ENCODE assay signal across 21 cellular contexts in the genomic region with DNA sequence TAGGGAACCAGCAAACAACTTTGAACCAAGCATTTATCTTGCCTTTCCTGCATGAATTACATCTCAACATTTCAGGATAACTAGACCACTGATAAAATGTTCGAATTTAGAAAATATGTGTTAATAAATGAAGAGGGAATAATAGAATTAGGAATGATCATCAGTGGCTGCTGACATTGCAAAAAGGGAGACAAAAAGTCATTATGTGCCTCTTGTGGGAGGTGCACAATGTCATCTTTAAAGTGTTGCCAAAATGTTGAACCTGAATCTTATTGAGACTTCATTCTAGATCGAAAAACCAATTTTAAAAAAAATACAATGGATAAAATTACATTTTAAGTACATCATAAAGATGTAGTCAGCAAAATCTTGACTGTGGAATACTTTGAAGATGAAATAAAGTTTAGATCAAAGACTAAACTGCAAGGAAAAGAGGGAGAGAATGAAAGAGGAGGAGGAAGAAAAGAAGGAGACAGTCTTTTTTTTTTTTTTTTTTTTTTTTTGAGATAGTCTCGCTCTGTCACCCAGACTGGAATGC.
DNase-seq lines count a peak whose midpoint lies in the region; ATAC-seq, FAIRE-seq and TF ChIP-seq lines count a peak whose summit lies in the region.
"Had no signal": no experiment of that assay in that cellular context is flagged by ENCODE, and none has a peak within 500 bp of the region (broad histone marks: within the 10 kb centered on the region; RNA-seq: fewer than 3 reads in every experiment).

No MANE protein-coding gene starts in this region.

- H4K8ac ChIP-seq in IMR-90 (ENCODE audit: low read depth in 2 of 2, low read length in 2 of 2) = no peak overlapping the region

- TF ChIP-seq RAD21 in A549 (conservative IDR thresholded peaks at IDR 0.05 in 1 of 2, IDR thresholded peaks at IDR 0.05 in 1 of 2) (no peak), IMR-90 (IDR thresholded peaks at IDR 0.05; ENCODE audit: low read length) (no peak), GM12878 (IDR thresholded peaks at IDR 0.05; ENCODE audit: insufficient read depth, low read depth, low read length) (no peak)

- no peak overlapping the region for H3K18ac ChIP-seq in IMR-90 (ENCODE audit: low read depth, low read length)

- no peak overlapping the region for H2BK20ac ChIP-seq in IMR-90 (ENCODE audit: low read depth, low read length)

- no peak overlapping the region for H4K5ac ChIP-seq in IMR-90 (ENCODE audit: low read depth, low read length)

- TF ChIP-seq CTCF in A549 (IDR thresholded peaks at IDR 0.05) = no peak
- TF ChIP-seq CTCF in IMR-90 (conservative IDR thresholded peaks at IDR 0.05; ENCODE audit: low read depth, low read length) = no peak
- no peak for TF ChIP-seq CTCF in GM12878 (IDR thresholded peaks at IDR 0.05 in 2 of 3, conservative IDR thresholded peaks at IDR 0.05 in 1 of 3; ENCODE audit: control insufficient read depth in 2 of 3, extremely low read depth in 1 of 3, insufficient read depth in 1 of 3, low read depth in 3 of 3, low read length in 3 of 3)
- TF ChIP-seq CTCF in right atrium auricular region (IDR thresholded peaks at IDR 0.05) = no peak

- TF ChIP-seq EP300 in A549 (IDR thresholded peaks at IDR 0.05) (no peak), GM12878 (IDR thresholded peaks at IDR 0.05; ENCODE audit: borderline replicate concordance in 1 of 2, control insufficient read depth in 1 of 2, low read depth in 2 of 2, low read length in 2 of 2) (no peak)

- DNase-seq in A549 (ENCODE audit: low read depth in 1 of 2, low spot score in 1 of 2) (no peak), IMR-90 (no peak), GM12878 (ENCODE audit: low read depth, low spot score) (no peak), right atrium auricular region (ENCODE audit: low spot score) (no peak)
- DNase-seq: 8988T; AML-193; Caco-2; Calu3; CD4-positive, alpha-beta T cell; CD8-positive, alpha-beta T cell; DMS79 treated with DMSO at 0.1 percent for 48 hours; GF-D8 had no signal

- H4K91ac ChIP-seq in IMR-90 (ENCODE audit: insufficient read depth, low read depth, low read length) = no peak overlapping the region

- no peak overlapping the region for H2BK120ac ChIP-seq in IMR-90 (ENCODE audit: low read depth, low read length)

- no peak for ATAC-seq in A549
- no peak for ATAC-seq in IMR-90 (ENCODE audit: low read depth)
- no peak for ATAC-seq in GM12878
- ATAC-seq in HG03196 (IDR thresholded peaks at IDR 0.05; ENCODE audit: unreplicated experiment) = no peak
- ATAC-seq in HG03460 (IDR thresholded peaks at IDR 0.05; ENCODE audit: unreplicated experiment) = no peak
- ATAC-seq: CD8-positive, alpha-beta T cell had no signal

- no peaks in the 10 kb centered on the region for H3K9me3 ChIP-seq in A549
- H3K9me3 ChIP-seq in IMR-90 (ENCODE audit: control insufficient read depth, insufficient read depth, low read length) = no peaks in the 10 kb centered on the region
- no peaks in the 10 kb centered on the region; the same call in 2 of the 3 replicates for H3K9me3 ChIP-seq in GM12878 (replicated peaks; ENCODE audit: control insufficient read depth, insufficient read depth, low read length)
- no peaks in the 10 kb centered on the region for H3K9me3 ChIP-seq in right atrium auricular region
- H3K9me3 ChIP-seq: Caco-2 had no signal

- no peak overlapping the region for H3K56ac ChIP-seq in IMR-90 (ENCODE audit: extremely low read depth, insufficient read depth, low read length)

- H3K27me3 ChIP-seq in IMR-90 (ENCODE audit: control insufficient read depth, insufficient read depth, low read length) (peaks cover 4% of the 10 kb centered on the region; the same call in 1 of the 2 replicates), GM12878 (replicated peaks in 1 of 2; ENCODE audit: control insufficient read depth in 2 of 2, insufficient read depth in 2 of 2, low read length in 1 of 2) (no peaks in the 10 kb centered on the region), right atrium auricular region (no peaks in the 10 kb centered on the region)
- H3K27me3 ChIP-seq: BLaER1 treated with 17β-estradiol and CSF1 and Interleukin-3, amounts not matched to agents 10 nM and 100 nM had no signal

- no peak overlapping the region for H2AFZ ChIP-seq in IMR-90 (replicated peaks; ENCODE audit: low read length, poor library complexity)
- H2AFZ ChIP-seq in GM12878 (ENCODE audit: control insufficient read depth, low read depth, low read length) = no peak overlapping the region

- dilution Hi-C loops in IMR-90 (cut with HindIII; ENCODE audit: low sequenced_read_pairs, unreplicated experiment) = no loop called here

- H3K79me1 ChIP-seq in IMR-90 (ENCODE audit: low read depth in 1 of 2, low read length in 2 of 2) = no peaks in the 10 kb centered on the region

- intact Hi-C loops in IMR-90 (cut with micrococcal nuclease) = no loop called here
- intact Hi-C loops in GM12878 (cut with micrococcal nuclease; ENCODE audit: unreplicated experiment) = no loop called here

- H3K4ac ChIP-seq in IMR-90 (ENCODE audit: low read depth, low read length) = no peak overlapping the region

- RAD21 ChIA-PET in GM12878 (lab: Charles Lee; ENCODE audit: unreplicated experiment) = no interaction called here

- CTCF ChIA-PET in A549 (lab: Yijun Ruan, JAX) = no interaction called here
- CTCF ChIA-PET in IMR-90 (lab: Yijun Ruan, JAX) = no interaction called here
- CTCF ChIA-PET in GM12878 (lab: Yijun Ruan, JAX) = no interaction called here

- POLR2A ChIA-PET in A549 (lab: Yijun Ruan, JAX) = no interaction called here
- POLR2A ChIA-PET in IMR-90 (lab: Charles Lee; ENCODE audit: unreplicated experiment) = no interaction called here
- POLR2A ChIA-PET in GM12878 (lab: Charles Lee) = interaction anchor here (0.7 kb wide), 1 partner anchor 75 kb away, joined by 7 read pairs; no protein-coding TSS in a partner anchor

- H3K27ac ChIP-seq in A549 (no peak overlapping the region), IMR-90 (ENCODE audit: insufficient read depth, low read length) (no peak overlapping the region), GM12878 (ENCODE audit: control insufficient read depth, insufficient read depth) (no peak overlapping the region), right atrium auricular region (no peak overlapping the region)
- H3K27ac ChIP-seq: BLaER1 treated with 17β-estradiol and CSF1 and Interleukin-3, amounts not matched to agents 10 nM and 100 nM; C4-2B had no signal

- BruUV-seq in IMR-90 (replicated peaks; lab: Mats Ljungman, UMichigan) = no TSS peak
- BruUV-seq in GM12878 (replicated peaks; lab: Mats Ljungman, UMichigan) = no TSS peak

- H3K23ac ChIP-seq in IMR-90 (ENCODE audit: low read depth, low read length) = no peak overlapping the region

- SMC1A ChIA-PET in GM12878 (lab: Charles Lee; ENCODE audit: uncharacterized antibody, unreplicated experiment) = no interaction called here

- H4K20me1 ChIP-seq in IMR-90 (ENCODE audit: insufficient read depth, low read length) (no peaks in the 10 kb centered on the region), GM12878 (ENCODE audit: control insufficient read depth, insufficient read depth) (no peaks in the 10 kb centered on the region)
- H4K20me1 ChIP-seq: BLaER1 treated with 17β-estradiol and CSF1 and Interleukin-3, amounts not matched to agents 10 nM and 100 nM had no signal

- H3K4me2 ChIP-seq in A549 = no peak overlapping the region
- H3K4me2 ChIP-seq in IMR-90 (ENCODE audit: low read depth, low read length) = no peak overlapping the region
- no peak overlapping the region for H3K4me2 ChIP-seq in GM12878 (ENCODE audit: control insufficient read depth, insufficient read depth)
- H3K4me2 ChIP-seq: BLaER1 treated with 17β-estradiol and CSF1 and Interleukin-3, amounts not matched to agents 10 nM and 100 nM had no signal

- no peaks in the 10 kb centered on the region for H3K79me2 ChIP-seq in GM12878 (ENCODE audit: control insufficient read depth, insufficient read depth, low read length)

- H3K14ac ChIP-seq in IMR-90 (replicated peaks; ENCODE audit: low read depth, low read length) = no peak overlapping the region

- H3K9ac ChIP-seq in IMR-90 (ENCODE audit: low read depth, low read length) (no peak overlapping the region), GM12878 (ENCODE audit: control insufficient read depth, insufficient read depth, low read length) (no peak overlapping the region)
- H3K9ac ChIP-seq: BLaER1 treated with 17β-estradiol and CSF1 and Interleukin-3, amounts not matched to agents 10 nM and 100 nM had no signal

- H2AK9ac ChIP-seq in IMR-90 (replicated peaks; ENCODE audit: low read depth, low read length, poor library complexity) = no peak overlapping the region

- WGBS in A549 (ENCODE audit: missing lambda C conversion rate) = 26% methylated on average over 3 of the region's 3 CpGs
- WGBS in IMR-90 (ENCODE audit: extremely low coverage in 2 of 2, insufficient read length in 1 of 2), 2 experiments = 0% methylated on average over 1 of the region's 3 CpGs; no CpG with 5 or more reads in 1 of the 2 experiments
- WGBS in GM12878 (ENCODE audit: insufficient coverage, insufficient replicate concordance, low lambda C conversion rate, missing lambda C conversion rate) = 0% methylated on average over 2 of the region's 3 CpGs

- no peaks in the 10 kb centered on the region for H3K9me1 ChIP-seq in IMR-90 (ENCODE audit: insufficient read depth, low read length)

- H2BK15ac ChIP-seq in IMR-90 (ENCODE audit: low read depth, low read length) = no peak overlapping the region

- TF ChIP-seq POLR2A in A549 (IDR thresholded peaks at IDR 0.05; ENCODE audit: low read length) (no peak), IMR-90 (IDR thresholded peaks at IDR 0.05; ENCODE audit: low read depth, low read length) (no peak), GM12878 (IDR thresholded peaks at IDR 0.05; ENCODE audit: low read depth, low read length) (no peak)

- H3K4me1 ChIP-seq in A549 = no peaks in the 10 kb centered on the region
- no peaks in the 10 kb centered on the region for H3K4me1 ChIP-seq in IMR-90 (ENCODE audit: control insufficient read depth, insufficient read depth, low read length)
- no peaks in the 10 kb centered on the region for H3K4me1 ChIP-seq in GM12878 (ENCODE audit: control insufficient read depth, insufficient read depth, low read length)
- H3K4me1 ChIP-seq in right atrium auricular region = no peaks in the 10 kb centered on the region
- H3K4me1 ChIP-seq: Caco-2 had no signal

- H2BK5ac ChIP-seq in IMR-90 (ENCODE audit: low read depth, low read length, poor library complexity, severe bottlenecking) = no peak overlapping the region

- no peak overlapping the region for H2AK5ac ChIP-seq in IMR-90 (ENCODE audit: low read depth, low read length)

- in situ Hi-C loops in IMR-90 (cut with MboI; ENCODE audit: low sequenced_read_pairs) (no loop called here), GM12878 (cut with MboI) (no loop called here)

- H3K36me3 ChIP-seq in IMR-90 (ENCODE audit: control insufficient read depth, insufficient read depth, low read length) (no peaks in the 10 kb centered on the region), GM12878 (ENCODE audit: control insufficient read depth in 2 of 2, insufficient read depth in 2 of 2, low read length in 1 of 2) (no peaks in the 10 kb centered on the region), right atrium auricular region (no peaks in the 10 kb centered on the region)

- FAIRE-seq in A549 (lab: Jason Lieb, UNC) = no peak
- FAIRE-seq in GM12878 (lab: Jason Lieb, UNC) = peak; percentile 62
- FAIRE-seq: A204.1, D721Med, G401.6, GM12892, GM18507 had no signal

- no peak overlapping the region for H3K4me3 ChIP-seq in A549
- H3K4me3 ChIP-seq in IMR-90 (ENCODE audit: insufficient read depth, low read depth, low read length) = no peak overlapping the region
- H3K4me3 ChIP-seq in GM12878 = no peak overlapping the region
- H3K4me3 ChIP-seq in right atrium auricular region = no peak overlapping the region
- H3K4me3 ChIP-seq: BLaER1 treated with 17β-estradiol and CSF1 and Interleukin-3, amounts not matched to agents 10 nM and 100 nM had no signal
